1 cellular context compared by ENCODE assay signal in the genomic region with DNA sequence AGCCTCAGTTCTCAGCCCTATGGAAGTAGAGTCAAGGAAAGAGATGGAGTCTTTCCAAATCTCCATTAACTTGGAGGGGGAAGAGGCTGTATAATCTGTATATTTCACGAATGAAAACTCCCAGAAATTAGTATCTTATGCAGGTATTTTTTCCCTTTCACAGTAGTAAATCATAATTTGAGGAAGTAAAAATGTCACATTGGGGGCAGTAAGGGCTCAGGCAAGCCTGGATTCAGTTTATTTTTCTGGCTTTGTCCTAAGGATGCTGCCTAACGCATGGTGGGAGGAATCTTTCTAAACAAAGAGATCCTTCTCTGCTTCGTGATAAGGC.
TF ChIP-seq lines count a peak whose summit lies in the region.

No MANE protein-coding gene starts in this region.

TF ChIP-seq in GM23338, 12 proteins besides CTCF, POLR2A, EP300 and RAD21 (continued from another document):
- TF ChIP-seq ZNF462 (CRISPR knock-in tag; IDR thresholded peaks at IDR 0.05) (no peak), POLR2AphosphoS5 (IDR thresholded peaks at IDR 0.05; ENCODE audit: low read depth) (no peak), NANOG (IDR thresholded peaks at IDR 0.05; ENCODE audit: borderline replicate concordance) (no peak), JUNB (IDR thresholded peaks at IDR 0.05; ENCODE audit: unreplicated experiment) (no peak)
- TF ChIP-seq, protein P1, sequence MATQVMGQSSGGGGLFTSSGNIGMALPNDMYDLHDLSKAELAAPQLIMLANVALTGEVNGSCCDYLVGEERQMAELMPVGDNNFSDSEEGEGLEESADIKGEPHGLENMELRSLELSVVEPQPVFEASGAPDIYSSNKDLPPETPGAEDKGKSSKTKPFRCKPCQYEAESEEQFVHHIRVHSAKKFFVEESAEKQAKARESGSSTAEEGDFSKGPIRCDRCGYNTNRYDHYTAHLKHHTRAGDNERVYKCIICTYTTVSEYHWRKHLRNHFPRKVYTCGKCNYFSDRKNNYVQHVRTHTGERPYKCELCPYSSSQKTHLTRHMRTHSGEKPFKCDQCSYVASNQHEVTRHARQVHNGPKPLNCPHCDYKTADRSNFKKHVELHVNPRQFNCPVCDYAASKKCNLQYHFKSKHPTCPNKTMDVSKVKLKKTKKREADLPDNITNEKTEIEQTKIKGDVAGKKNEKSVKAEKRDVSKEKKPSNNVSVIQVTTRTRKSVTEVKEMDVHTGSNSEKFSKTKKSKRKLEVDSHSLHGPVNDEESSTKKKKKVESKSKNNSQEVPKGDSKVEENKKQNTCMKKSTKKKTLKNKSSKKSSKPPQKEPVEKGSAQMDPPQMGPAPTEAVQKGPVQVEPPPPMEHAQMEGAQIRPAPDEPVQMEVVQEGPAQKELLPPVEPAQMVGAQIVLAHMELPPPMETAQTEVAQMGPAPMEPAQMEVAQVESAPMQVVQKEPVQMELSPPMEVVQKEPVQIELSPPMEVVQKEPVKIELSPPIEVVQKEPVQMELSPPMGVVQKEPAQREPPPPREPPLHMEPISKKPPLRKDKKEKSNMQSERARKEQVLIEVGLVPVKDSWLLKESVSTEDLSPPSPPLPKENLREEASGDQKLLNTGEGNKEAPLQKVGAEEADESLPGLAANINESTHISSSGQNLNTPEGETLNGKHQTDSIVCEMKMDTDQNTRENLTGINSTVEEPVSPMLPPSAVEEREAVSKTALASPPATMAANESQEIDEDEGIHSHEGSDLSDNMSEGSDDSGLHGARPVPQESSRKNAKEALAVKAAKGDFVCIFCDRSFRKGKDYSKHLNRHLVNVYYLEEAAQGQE (IDR thresholded peaks at IDR 0.05; ENCODE audit: unreplicated experiment) = no peak
- TF ChIP-seq, protein P2, sequence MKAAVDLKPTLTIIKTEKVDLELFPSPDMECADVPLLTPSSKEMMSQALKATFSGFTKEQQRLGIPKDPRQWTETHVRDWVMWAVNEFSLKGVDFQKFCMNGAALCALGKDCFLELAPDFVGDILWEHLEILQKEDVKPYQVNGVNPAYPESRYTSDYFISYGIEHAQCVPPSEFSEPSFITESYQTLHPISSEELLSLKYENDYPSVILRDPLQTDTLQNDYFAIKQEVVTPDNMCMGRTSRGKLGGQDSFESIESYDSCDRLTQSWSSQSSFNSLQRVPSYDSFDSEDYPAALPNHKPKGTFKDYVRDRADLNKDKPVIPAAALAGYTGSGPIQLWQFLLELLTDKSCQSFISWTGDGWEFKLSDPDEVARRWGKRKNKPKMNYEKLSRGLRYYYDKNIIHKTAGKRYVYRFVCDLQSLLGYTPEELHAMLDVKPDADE (IDR thresholded peaks at IDR 0.05) = no peak
